ENCODE assay signal across 16 cellular contexts in genomic region chr12:21666722-21667121, GRCh38. TPM values are rescaled to one million over a fixed set of nuclear protein-coding genes. Genes with fewer than 3 reads are reported as not detected.
A peak's percentile ranks its signal among the peaks of the same experiment; 100 is the strongest.
DNase-seq lines count a peak whose midpoint lies in the region; ATAC-seq and TF ChIP-seq lines count a peak whose summit lies in the region.
"Had no signal": no experiment of that assay in that cellular context is flagged by ENCODE, and none has a peak within 500 bp of the region (broad histone marks: within the 10 kb centered on the region; RNA-seq: fewer than 3 reads in every experiment).

No MANE protein-coding gene starts in this region.

- no peak for TF ChIP-seq CTCF in osteocyte (IDR thresholded peaks at IDR 0.05)

- DNase-seq in EH (ENCODE audit: low read depth) (peak; percentile 13), NCI-H1417 (lab: John Stamatoyannopoulos, UW) (peak; percentile 57 to 94 (median 66)), SW480 (ENCODE audit: low spot score) (peak; percentile 37), osteocyte (ENCODE audit: extremely low spot score, unreplicated experiment) (no peak), UCSD-AML1 (lab: John Stamatoyannopoulos, UW; ENCODE audit: unreplicated experiment) (no peak), GM19240 (ENCODE audit: insufficient read length, low spot score) (no peak)
- DNase-seq: activated B cell treated with CpG ODN at 0.5 μM for 24 hours, amygdala, cerebellar nuclear complex, DMS 273 treated with DMSO at 0.1 percent for 48 hours, foreskin keratinocyte, mesendoderm, MV-4-11 had no signal

- peak overlapping the region; percentile 71 for H3K27ac Mint-ChIP-seq in osteocyte (ENCODE audit: unreplicated experiment)
- H3K27ac Mint-ChIP-seq: activated B cell treated with CpG ODN at 0.5 μM for 24 hours, B cell, neural progenitor cell had no signal

- H3K27me3 Mint-ChIP-seq in osteocyte (ENCODE audit: unreplicated experiment), result no peaks in the 10 kb centered on the region

- H3K4me1 Mint-ChIP-seq in osteocyte (ENCODE audit: unreplicated experiment), result peaks cover 22% of the 10 kb centered on the region
- H3K4me1 Mint-ChIP-seq: activated B cell treated with CpG ODN at 0.5 μM for 24 hours, B cell, neural progenitor cell had no signal

- ATAC-seq in GM19467 (IDR thresholded peaks at IDR 0.05; ENCODE audit: unreplicated experiment), result no peak
- ATAC-seq: foreskin keratinocyte had no signal

- no peaks in the 10 kb centered on the region for H3K36me3 Mint-ChIP-seq in osteocyte (ENCODE audit: unreplicated experiment)
- H3K36me3 Mint-ChIP-seq: neural progenitor cell had no signal

- no peaks in the 10 kb centered on the region for H3K9me3 Mint-ChIP-seq in osteocyte (ENCODE audit: unreplicated experiment)
- H3K9me3 Mint-ChIP-seq: activated B cell treated with CpG ODN at 0.5 μM for 24 hours, neural progenitor cell had no signal

- H3K4me3 Mint-ChIP-seq in osteocyte (ENCODE audit: unreplicated experiment), result no peak overlapping the region
- H3K4me3 Mint-ChIP-seq: activated B cell treated with CpG ODN at 0.5 μM for 24 hours, B cell, neural progenitor cell had no signal

RNA-seq across cellular contexts. Expression of gene LDHB, which starts 9.1 kb away (rescaled TPM):
- total RNA-seq in osteocyte, result 627 and 636 TPM in 2 replicates

Comparison
In these comparisons a context has a peak if more than half of its experiments do, and no peak if none do; other contexts are left out.
1. DNase-seq: peak in EH (single experiment), NCI-H1417 (3 of 3) and SW480 (single experiment); none in osteocyte (single experiment), UCSD-AML1 (single experiment) and GM19240 (single experiment).